8 cellular contexts compared by ENCODE assay signal in the genomic region with DNA sequence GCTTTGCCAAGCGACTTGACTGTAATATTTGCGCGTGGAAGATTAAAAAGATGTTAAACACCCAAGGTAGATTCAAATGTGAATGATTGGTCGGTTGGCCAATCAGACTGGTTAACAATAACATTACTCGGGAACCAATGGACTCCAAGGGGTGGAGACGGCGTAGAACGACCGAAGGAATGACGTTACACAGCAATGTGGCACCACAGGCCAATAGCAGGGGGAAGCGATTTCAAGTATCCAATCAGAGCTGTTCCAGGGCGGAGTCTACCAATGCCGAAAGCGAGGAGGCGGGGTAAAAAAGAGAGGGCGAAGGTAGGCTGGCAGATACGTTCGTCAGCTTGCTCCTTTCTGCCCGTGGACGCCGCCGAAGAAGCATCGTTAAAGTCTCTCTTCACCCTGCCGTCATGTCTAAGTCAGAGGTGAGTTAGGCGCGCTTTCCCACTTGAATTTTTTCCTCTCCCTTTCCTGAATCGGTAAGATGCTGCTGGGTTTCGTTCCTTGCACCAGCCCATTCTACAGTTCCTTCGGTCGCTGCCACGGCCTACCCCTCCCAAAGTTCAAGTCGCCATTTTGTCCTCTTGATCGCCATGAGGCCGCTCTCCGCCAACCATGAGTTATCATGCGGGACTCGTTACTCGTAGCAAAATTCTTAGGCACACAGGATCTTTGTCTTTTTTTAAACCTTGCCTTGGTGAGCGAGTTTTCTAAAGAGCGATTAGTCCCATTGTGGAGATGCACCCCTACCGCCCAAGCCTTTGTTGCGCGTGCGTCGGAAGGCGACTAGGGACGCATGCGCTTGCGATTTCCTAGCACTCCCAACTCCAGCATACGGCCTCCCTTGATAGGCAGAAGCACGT.
DNase-seq lines count a peak whose midpoint lies in the region; ATAC-seq, FAIRE-seq and TF ChIP-seq lines count a peak whose summit lies in the region.

A gene (plus strand): TSS at position 326 of the 860 bp plus-strand sequence. CDS start 82 bp downstream, at position 408.

- ATAC-seq in GM19025 (IDR thresholded peaks at IDR 0.05; ENCODE audit: low read depth, unreplicated experiment): peak; percentile 78
- ATAC-seq in HG03280 (IDR thresholded peaks at IDR 0.05; ENCODE audit: unreplicated experiment): peak; percentile 86

- DNase-seq in AG09319 (ENCODE audit: extremely low read depth, low read depth) (peak; percentile 100), NCI-H446 (lab: John Stamatoyannopoulos, UW) (peak; percentile 99), cerebellar cortex (ENCODE audit: low spot score) (peak; percentile 100)
- DNase-seq in activated CD4-positive, CD25-positive, alpha-beta regulatory T cell treated with anti-CD3 and anti-CD28 coated beads, Interleukin-2, amount 50 U/mL, for 16 hours (ENCODE audit: low read depth, low spot score): peak; percentile 95
- DNase-seq in stimulated activated CD4-positive, alpha-beta T cell treated with anti-CD3 and anti-CD28 coated beads, Interleukin-12 subunit alpha, Interleukin-12 subunit beta, amount 100 ng/mL, for 4 hours: peak; percentile 80

- no peak for TF ChIP-seq CTCF in AG09319 (IDR thresholded peaks at IDR 0.05; ENCODE audit: low read depth, low read length)

- FAIRE-seq in islet of Langerhans (lab: Jason Lieb, UNC): peak; percentile 89

Comparison
In these comparisons a context has a peak if more than half of its experiments do, and no peak if none do; other contexts are left out.
1. Peak in every context shown above with its lines: DNase-seq and ATAC-seq.